ENCODE assay signal across 15 cellular contexts in the genomic region with DNA sequence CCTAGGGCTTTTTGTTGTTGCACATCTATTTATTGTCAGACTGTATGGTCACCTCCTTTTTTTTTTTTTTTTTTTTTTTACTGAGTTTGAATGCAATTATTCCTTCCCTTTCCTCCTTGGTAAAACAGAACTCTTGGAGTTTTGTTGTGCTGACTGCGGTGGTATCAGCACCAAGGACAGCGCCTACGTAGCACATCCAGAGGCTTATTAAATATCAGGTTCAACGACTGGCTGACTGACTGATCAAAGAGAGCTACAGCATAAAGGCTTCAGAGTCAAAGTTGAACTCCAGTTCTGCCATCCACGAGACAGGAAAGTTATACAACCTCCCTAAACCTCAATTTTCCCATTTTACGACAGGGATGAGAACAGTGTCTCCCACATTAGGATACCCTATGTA.
DNase-seq lines count a peak whose midpoint lies in the region; TF ChIP-seq lines count a peak whose summit lies in the region.
"Had no signal": no experiment of that assay in that cellular context is flagged by ENCODE, and none has a peak within 500 bp of the region (broad histone marks: within the 10 kb centered on the region; RNA-seq: fewer than 3 reads in every experiment).

No MANE protein-coding gene starts in this region.

- H3K9me3 ChIP-seq in HEK293 (ENCODE audit: control insufficient read depth, insufficient read depth, low read depth, low read length) (no peaks in the 10 kb centered on the region), NT2/D1 (ENCODE audit: insufficient read depth, low read length) (no peaks in the 10 kb centered on the region), endodermal cell (ENCODE audit: control insufficient read depth, low read length) (no peaks in the 10 kb centered on the region), sigmoid colon (no peaks in the 10 kb centered on the region)
- H3K9me3 ChIP-seq: adrenal gland, BE2C had no signal

- TF ChIP-seq EP300 in sigmoid colon (IDR thresholded peaks at IDR 0.05), result no peak

- CTCF ChIA-PET in HEK293 (lab: Yijun Ruan, JAX), result no interaction called here

- H3K4me1 Mint-ChIP-seq in endodermal cell, result peaks cover 11% of the 10 kb centered on the region
- H3K4me1 Mint-ChIP-seq: immature natural killer cell had no signal

- H3K36me3 Mint-ChIP-seq in endodermal cell (ENCODE audit: low read depth), result no peaks in the 10 kb centered on the region
- H3K36me3 Mint-ChIP-seq: immature natural killer cell had no signal

- DNase-seq in NT2/D1 (ENCODE audit: low read depth, low spot score) (peak; percentile 20), endodermal cell (peak; percentile 79), retina (peak; percentile 23), NOMO-1 treated with DMSO at 0.1 percent for 48 hours (lab: John Stamatoyannopoulos, UW; ENCODE audit: unreplicated experiment) (no peak), sigmoid colon (no peak)
- DNase-seq in activated CD4-positive, alpha-beta T cell treated with anti-CD3 and anti-CD28 coated beads, Interleukin-2, amount 50 U/mL, for 48 hours, result no peak
- DNase-seq: BE2C; GDM1; immature natural killer cell; NCI-H187 treated with DMSO at 0.1 percent for 48 hours; NK-92 treated with Interleukin-12 subunit alpha and Interleukin-12 subunit beta, amount 100 ng/mL, for 24 hours; posterior cingulate gyrus; Right ventricle myocardium superior had no signal

- POLR2A ChIA-PET in HEK293 (lab: Yijun Ruan, JAX), result interaction anchor here (0.7 kb wide), 1 partner anchor 315 kb away, joined by 8 read pairs; no protein-coding TSS in a partner anchor

- H3K4me1 ChIP-seq in HEK293 (ENCODE audit: control insufficient read depth, insufficient read depth, low read length) (no peaks in the 10 kb centered on the region), NT2/D1 (ENCODE audit: insufficient read depth, insufficient read length) (no peaks in the 10 kb centered on the region), endodermal cell (ENCODE audit: control insufficient read depth, insufficient read depth, low read length) (no peaks in the 10 kb centered on the region), sigmoid colon (no peaks in the 10 kb centered on the region)
- H3K4me1 ChIP-seq: adrenal gland, BE2C had no signal

- intact Hi-C loops in sigmoid colon (cut with DNase I), result no loop called here

- H3K27ac Mint-ChIP-seq in endodermal cell, result no peak overlapping the region
- H3K27ac Mint-ChIP-seq: immature natural killer cell had no signal

- H3K4me3 Mint-ChIP-seq in endodermal cell, result no peak overlapping the region
- H3K4me3 Mint-ChIP-seq: immature natural killer cell had no signal

- peaks cover 63% of the 10 kb centered on the region for H3K27me3 Mint-ChIP-seq in endodermal cell (ENCODE audit: insufficient read depth)

- TF ChIP-seq CTCF in HEK293 (tag by site-specific recombination; IDR thresholded peaks at IDR 0.05) (no peak), endodermal cell (conservative IDR thresholded peaks at IDR 0.05) (no peak), sigmoid colon (IDR thresholded peaks at IDR 0.05) (no peak)

- no peak for TF ChIP-seq POLR2A in sigmoid colon (IDR thresholded peaks at IDR 0.05)

- H3K27ac ChIP-seq in HEK293 (ENCODE audit: extremely low read depth, low read depth, low read length), result no peak overlapping the region
- no peak overlapping the region for H3K27ac ChIP-seq in endodermal cell (ENCODE audit: low read depth, low read length)
- no peak overlapping the region for H3K27ac ChIP-seq in sigmoid colon
- H3K27ac ChIP-seq: adrenal gland had no signal

- H3K9ac ChIP-seq in NT2/D1 (ENCODE audit: insufficient read length, low read depth) (no peak overlapping the region), endodermal cell (ENCODE audit: extremely low read depth, low read length, poor library complexity, severe bottlenecking) (no peak overlapping the region)

- no peaks in the 10 kb centered on the region for H3K9me3 Mint-ChIP-seq in endodermal cell

- H3K4me3 ChIP-seq in HEK293 (ENCODE audit: low read depth, low read length), result no peak overlapping the region
- no peak overlapping the region for H3K4me3 ChIP-seq in NT2/D1 (ENCODE audit: insufficient read length, low read depth)
- no peak overlapping the region for H3K4me3 ChIP-seq in endodermal cell (ENCODE audit: low read length)
- H3K4me3 ChIP-seq in sigmoid colon, result no peak overlapping the region
- H3K4me3 ChIP-seq: adrenal gland had no signal

- H3K27me3 ChIP-seq in NT2/D1 (ENCODE audit: insufficient read depth, insufficient read length) (no peaks in the 10 kb centered on the region), endodermal cell (ENCODE audit: control insufficient read depth, insufficient read depth, low read length, poor library complexity, severe bottlenecking) (peaks cover 38% of the 10 kb centered on the region), sigmoid colon (no peaks in the 10 kb centered on the region)
- H3K27me3 ChIP-seq: adrenal gland, BE2C had no signal

- 26 to 38% methylated on average over 6 of the region's 6 CpGs for WGBS in endodermal cell (ENCODE audit: insufficient coverage in 1 of 2, insufficient read length in 1 of 2), 2 experiments
- 38 to 50% methylated on average over 6 of the region's 6 CpGs for WGBS in sigmoid colon, 2 donors

- no peaks in the 10 kb centered on the region for H3K36me3 ChIP-seq in HEK293 (ENCODE audit: control insufficient read depth in 2 of 2, insufficient read depth in 1 of 2, low read length in 2 of 2)
- no peaks in the 10 kb centered on the region for H3K36me3 ChIP-seq in NT2/D1 (ENCODE audit: insufficient read depth, insufficient read length, low read length)
- no peaks in the 10 kb centered on the region for H3K36me3 ChIP-seq in endodermal cell (ENCODE audit: control insufficient read depth, insufficient read depth, low read length)
- no peaks in the 10 kb centered on the region for H3K36me3 ChIP-seq in sigmoid colon
- H3K36me3 ChIP-seq: adrenal gland, BE2C had no signal

TF ChIP-seq in HEK293, 187 proteins besides CTCF, POLR2A, EP300 and RAD21:
- TF ChIP-seq, protein P1, sequence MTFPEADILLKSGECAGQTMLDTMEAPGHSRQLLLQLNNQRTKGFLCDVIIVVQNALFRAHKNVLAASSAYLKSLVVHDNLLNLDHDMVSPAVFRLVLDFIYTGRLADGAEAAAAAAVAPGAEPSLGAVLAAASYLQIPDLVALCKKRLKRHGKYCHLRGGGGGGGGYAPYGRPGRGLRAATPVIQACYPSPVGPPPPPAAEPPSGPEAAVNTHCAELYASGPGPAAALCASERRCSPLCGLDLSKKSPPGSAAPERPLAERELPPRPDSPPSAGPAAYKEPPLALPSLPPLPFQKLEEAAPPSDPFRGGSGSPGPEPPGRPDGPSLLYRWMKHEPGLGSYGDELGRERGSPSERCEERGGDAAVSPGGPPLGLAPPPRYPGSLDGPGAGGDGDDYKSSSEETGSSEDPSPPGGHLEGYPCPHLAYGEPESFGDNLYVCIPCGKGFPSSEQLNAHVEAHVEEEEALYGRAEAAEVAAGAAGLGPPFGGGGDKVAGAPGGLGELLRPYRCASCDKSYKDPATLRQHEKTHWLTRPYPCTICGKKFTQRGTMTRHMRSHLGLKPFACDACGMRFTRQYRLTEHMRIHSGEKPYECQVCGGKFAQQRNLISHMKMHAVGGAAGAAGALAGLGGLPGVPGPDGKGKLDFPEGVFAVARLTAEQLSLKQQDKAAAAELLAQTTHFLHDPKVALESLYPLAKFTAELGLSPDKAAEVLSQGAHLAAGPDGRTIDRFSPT (tag by site-specific recombination; IDR thresholded peaks at IDR 0.05), result no peak
- TF ChIP-seq, protein P2, sequence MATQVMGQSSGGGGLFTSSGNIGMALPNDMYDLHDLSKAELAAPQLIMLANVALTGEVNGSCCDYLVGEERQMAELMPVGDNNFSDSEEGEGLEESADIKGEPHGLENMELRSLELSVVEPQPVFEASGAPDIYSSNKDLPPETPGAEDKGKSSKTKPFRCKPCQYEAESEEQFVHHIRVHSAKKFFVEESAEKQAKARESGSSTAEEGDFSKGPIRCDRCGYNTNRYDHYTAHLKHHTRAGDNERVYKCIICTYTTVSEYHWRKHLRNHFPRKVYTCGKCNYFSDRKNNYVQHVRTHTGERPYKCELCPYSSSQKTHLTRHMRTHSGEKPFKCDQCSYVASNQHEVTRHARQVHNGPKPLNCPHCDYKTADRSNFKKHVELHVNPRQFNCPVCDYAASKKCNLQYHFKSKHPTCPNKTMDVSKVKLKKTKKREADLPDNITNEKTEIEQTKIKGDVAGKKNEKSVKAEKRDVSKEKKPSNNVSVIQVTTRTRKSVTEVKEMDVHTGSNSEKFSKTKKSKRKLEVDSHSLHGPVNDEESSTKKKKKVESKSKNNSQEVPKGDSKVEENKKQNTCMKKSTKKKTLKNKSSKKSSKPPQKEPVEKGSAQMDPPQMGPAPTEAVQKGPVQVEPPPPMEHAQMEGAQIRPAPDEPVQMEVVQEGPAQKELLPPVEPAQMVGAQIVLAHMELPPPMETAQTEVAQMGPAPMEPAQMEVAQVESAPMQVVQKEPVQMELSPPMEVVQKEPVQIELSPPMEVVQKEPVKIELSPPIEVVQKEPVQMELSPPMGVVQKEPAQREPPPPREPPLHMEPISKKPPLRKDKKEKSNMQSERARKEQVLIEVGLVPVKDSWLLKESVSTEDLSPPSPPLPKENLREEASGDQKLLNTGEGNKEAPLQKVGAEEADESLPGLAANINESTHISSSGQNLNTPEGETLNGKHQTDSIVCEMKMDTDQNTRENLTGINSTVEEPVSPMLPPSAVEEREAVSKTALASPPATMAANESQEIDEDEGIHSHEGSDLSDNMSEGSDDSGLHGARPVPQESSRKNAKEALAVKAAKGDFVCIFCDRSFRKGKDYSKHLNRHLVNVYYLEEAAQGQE (tag by site-specific recombination; IDR thresholded peaks at IDR 0.05), result peak; percentile 90
- TF ChIP-seq ZNF274 (IDR thresholded peaks at IDR 0.05; ENCODE audit: low read length) (no peak), ZNF274 (tag by site-specific recombination; IDR thresholded peaks at IDR 0.05; ENCODE audit: borderline replicate concordance) (no peak)

Comparison
In these comparisons a context has a peak if more than half of its experiments do, and no peak if none do; other contexts are left out.
1. DNase-seq: peak in NT2/D1 (single experiment), endodermal cell (single experiment) and retina (single experiment); none in NOMO-1 treated with DMSO at 0.1 percent for 48 hours (single experiment), activated CD4-positive, alpha-beta T cell treated with anti-CD3 and anti-CD28 coated beads, Interleukin-2, amount 50 U/mL, for 48 hours (0 of 2) and sigmoid colon (single experiment).